11 cellular contexts compared by ENCODE assay signal in genomic region chr20:44104807-44105517, GRCh38.
A peak's percentile ranks its signal among the peaks of the same experiment; 100 is the strongest.
DNase-seq lines count a peak whose midpoint lies in the region; ATAC-seq and TF ChIP-seq lines count a peak whose summit lies in the region.
"Had no signal": no experiment of that assay in that cellular context is flagged by ENCODE, and none has a peak within 500 bp of the region (broad histone marks: within the 10 kb centered on the region; RNA-seq: fewer than 3 reads in every experiment).

No MANE protein-coding gene starts in this region.

- no peaks in the 10 kb centered on the region for H3K27me3 ChIP-seq in mammary epithelial cell (ENCODE audit: insufficient read depth, low read length)

- H3K27me3 Mint-ChIP-seq in stimulated activated memory B cell treated with anti-CD40 and anti-IgM and Interleukin-4, amounts not matched to agents 10 μg/mL and 1 μg/mL and 100 μg/mL, for 72 hours = peaks cover 62% of the 10 kb centered on the region
- H3K27me3 Mint-ChIP-seq in mesothelial cell of epicardium (ENCODE audit: low read depth) = peaks cover 50% of the 10 kb centered on the region

- no peak for ATAC-seq in stimulated activated memory B cell treated with anti-CD40 and anti-IgM and Interleukin-4, amounts not matched to agents 10 μg/mL and 1 μg/mL and 100 μg/mL, for 72 hours

- H3K36me3 ChIP-seq in mammary epithelial cell (ENCODE audit: insufficient read depth, low read length) = no peaks in the 10 kb centered on the region
- no peaks in the 10 kb centered on the region for H3K36me3 ChIP-seq in OCI-LY7 (ENCODE audit: insufficient read depth, low read length)

- no peak overlapping the region for H3K27ac Mint-ChIP-seq in stimulated activated memory B cell treated with anti-CD40 and anti-IgM and Interleukin-4, amounts not matched to agents 10 μg/mL and 1 μg/mL and 100 μg/mL, for 72 hours
- H3K27ac Mint-ChIP-seq in mesothelial cell of epicardium = no peak overlapping the region

- WGBS in mammary epithelial cell (ENCODE audit: low coverage, missing lambda C conversion rate) = 18% methylated on average over 7 of the region's 7 CpGs

- H2AFZ ChIP-seq in mammary epithelial cell (ENCODE audit: low read depth, low read length) (no peak overlapping the region), OCI-LY7 (ENCODE audit: low read length) (no peak overlapping the region)

- in situ Hi-C loops in mammary epithelial cell (cut with MboI; ENCODE audit: low sequenced_read_pairs in 2 of 2) = loop anchor here in 1 of 2 donors (25.0 kb wide), 1 partner anchor 207 kb away; the partner anchor contains the start of gene FITM2

- no peaks in the 10 kb centered on the region for H3K4me1 Mint-ChIP-seq in stimulated activated memory B cell treated with anti-CD40 and anti-IgM and Interleukin-4, amounts not matched to agents 10 μg/mL and 1 μg/mL and 100 μg/mL, for 72 hours
- H3K4me1 Mint-ChIP-seq in mesothelial cell of epicardium = peaks cover 10% of the 10 kb centered on the region

- POLR2A ChIA-PET in OCI-LY7 (lab: Charles Lee) = no interaction called here

- H3K36me3 Mint-ChIP-seq in stimulated activated memory B cell treated with anti-CD40 and anti-IgM and Interleukin-4, amounts not matched to agents 10 μg/mL and 1 μg/mL and 100 μg/mL, for 72 hours = peaks cover 6% of the 10 kb centered on the region
- no peaks in the 10 kb centered on the region for H3K36me3 Mint-ChIP-seq in mesothelial cell of epicardium

- BruUV-seq in mammary epithelial cell (replicated peaks; lab: Mats Ljungman, UMichigan) (no TSS peak), OCI-LY7 (replicated peaks; lab: Mats Ljungman, UMichigan) (no TSS peak)

- intact Hi-C loops in mammary epithelial cell (cut with micrococcal nuclease) = no loop called here
- intact Hi-C loops in OCI-LY7 (cut with micrococcal nuclease; ENCODE audit: unreplicated experiment) = no loop called here

- no peaks in the 10 kb centered on the region for H3K9me2 ChIP-seq in OCI-LY7 (ENCODE audit: insufficient read depth, low read length)

- H3K4me3 ChIP-seq in mammary epithelial cell (replicated peaks in 1 of 3; ENCODE audit: insufficient read depth in 1 of 3, low read depth in 2 of 3, low read length in 3 of 3) (no peak overlapping the region), OCI-LY7 (ENCODE audit: low read depth, low read length, poor library complexity, severe bottlenecking) (no peak overlapping the region)
- H3K4me3 ChIP-seq: SK-N-MC had no signal

- no peak overlapping the region for H3K9ac ChIP-seq in mammary epithelial cell (ENCODE audit: insufficient read depth, low read length)
- H3K9ac ChIP-seq: KMS-11 had no signal

- peaks cover 20% of the 10 kb centered on the region for H3K9me3 Mint-ChIP-seq in stimulated activated memory B cell treated with anti-CD40 and anti-IgM and Interleukin-4, amounts not matched to agents 10 μg/mL and 1 μg/mL and 100 μg/mL, for 72 hours
- H3K9me3 Mint-ChIP-seq in mesothelial cell of epicardium = peaks cover 24% of the 10 kb centered on the region

- CTCF ChIA-PET in mammary epithelial cell (lab: Charles Lee; ENCODE audit: low non-redundant PET) = interaction anchor here (0.7 kb wide), 1 partner anchor 8 kb away, joined by 3 read pairs; no protein-coding TSS in a partner anchor
- CTCF ChIA-PET in OCI-LY7 (lab: Charles Lee; ENCODE audit: unreplicated experiment) = no interaction called here

- H3K4me1 ChIP-seq in mammary epithelial cell (ENCODE audit: insufficient read depth, low read length) (peaks cover 14% of the 10 kb centered on the region), OCI-LY7 (ENCODE audit: insufficient read depth, low read length, poor library complexity, severe bottlenecking) (no peaks in the 10 kb centered on the region)

- peak overlapping the region; percentile 10 for H3K4me2 ChIP-seq in mammary epithelial cell (ENCODE audit: insufficient read depth, low read depth, low read length)
- no peak overlapping the region for H3K4me2 ChIP-seq in OCI-LY7 (ENCODE audit: low read length)
- H3K4me2 ChIP-seq: KMS-11 had no signal

- dilution Hi-C loops in mammary epithelial cell (cut with HindIII; ENCODE audit: low sequenced_read_pairs) = loop anchor here (5.0 kb wide), 1 partner anchor 92 kb away; no protein-coding TSS in a partner anchor

- H3K9me3 ChIP-seq in mammary epithelial cell (replicated peaks; ENCODE audit: insufficient read depth, low read length) (peaks cover 8% of the 10 kb centered on the region), OCI-LY7 (ENCODE audit: low read length) (peaks cover 8% of the 10 kb centered on the region; the same call in 1 of the 2 replicates)

- DNase-seq in ELR (ENCODE audit: low read depth) = peak; percentile 60
- peak; percentile 25 for DNase-seq in NCI-H2107 (lab: John Stamatoyannopoulos, UW)
- DNase-seq in mammary epithelial cell = peak; percentile 72
- peak; percentile 61 for DNase-seq in mucosa of gallbladder (ENCODE audit: low spot score)
- no peak for DNase-seq in OCI-LY7 (ENCODE audit: low spot score)
- DNase-seq in GF-D8 (lab: John Stamatoyannopoulos, UW) = no peak
- DNase-seq in mesothelial cell of epicardium (ENCODE audit: low spot score in 2 of 2, unreplicated experiment in 2 of 2) = no peak
- DNase-seq: caudate nucleus had no signal

- H3K79me2 ChIP-seq in mammary epithelial cell (ENCODE audit: insufficient read depth, low read length) (no peaks in the 10 kb centered on the region), OCI-LY7 (ENCODE audit: insufficient read depth, low read depth, low read length) (no peaks in the 10 kb centered on the region)

- TF ChIP-seq CTCF in mammary epithelial cell (conservative IDR thresholded peaks at IDR 0.05 in 1 of 2, IDR thresholded peaks at IDR 0.05 in 1 of 2; ENCODE audit: extremely low read depth in 1 of 2, insufficient read depth in 1 of 2, low read depth in 1 of 2, low read length in 2 of 2) (no peak), OCI-LY7 (conservative IDR thresholded peaks at IDR 0.05; ENCODE audit: low read length) (no peak), mesothelial cell of epicardium (IDR thresholded peaks at IDR 0.05; ENCODE audit: unreplicated experiment) (no peak)

- no peak overlapping the region for H3K4me3 Mint-ChIP-seq in stimulated activated memory B cell treated with anti-CD40 and anti-IgM and Interleukin-4, amounts not matched to agents 10 μg/mL and 1 μg/mL and 100 μg/mL, for 72 hours
- no peak overlapping the region for H3K4me3 Mint-ChIP-seq in mesothelial cell of epicardium

- H4K20me1 ChIP-seq in mammary epithelial cell (ENCODE audit: insufficient read depth, low read length) (no peaks in the 10 kb centered on the region), OCI-LY7 (ENCODE audit: insufficient read depth, low read length) (no peaks in the 10 kb centered on the region)

- H3K27ac ChIP-seq in mammary epithelial cell (ENCODE audit: insufficient read depth, low read depth, low read length) = no peak overlapping the region
- no peak overlapping the region for H3K27ac ChIP-seq in OCI-LY7 (ENCODE audit: low read depth, low read length, poor library complexity, severe bottlenecking)
- H3K27ac ChIP-seq: KMS-11, SK-N-MC had no signal

Comparison
In these comparisons a context has a peak if more than half of its experiments do, and no peak if none do; other contexts are left out.
1. DNase-seq: peak in ELR (single experiment), NCI-H2107 (single experiment), mammary epithelial cell (single experiment) and mucosa of gallbladder (single experiment); none in OCI-LY7 (single experiment), GF-D8 (single experiment) and mesothelial cell of epicardium (0 of 2).